ENCODE assay signal across 14 cellular contexts in the genomic region with DNA sequence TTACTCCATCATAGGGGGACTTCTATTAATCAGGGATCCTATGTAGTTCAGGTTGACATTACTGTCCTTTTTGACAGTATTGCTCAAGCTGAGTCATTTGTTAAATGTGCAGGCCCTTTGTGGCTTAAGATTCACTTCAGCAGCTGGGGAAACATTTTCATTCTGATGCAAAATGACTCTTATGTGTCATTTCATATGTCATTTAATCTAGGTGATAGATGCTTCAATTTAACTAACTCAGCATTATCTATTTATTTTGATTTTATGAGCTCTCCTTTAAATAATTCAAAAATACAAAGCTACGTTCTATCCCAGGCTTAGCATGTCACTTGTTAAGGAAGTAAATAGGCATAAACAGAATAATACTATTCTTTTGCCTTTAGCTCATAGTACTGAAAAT.
"Had no signal": no experiment of that assay in that cellular context is flagged by ENCODE, and none has a peak within 500 bp of the region (broad histone marks: within the 10 kb centered on the region; RNA-seq: fewer than 3 reads in every experiment).

No MANE protein-coding gene starts in this region.

- H3K9me3 ChIP-seq: body of pancreas, esophagus squamous epithelium, thyroid gland had no signal

- H3K4me3 Mint-ChIP-seq: activated naive CD8-positive, alpha-beta T cell treated with anti-CD3 and anti-CD28 coated beads for 36 hours; activated T-helper 1 cell treated with anti-CD3 and anti-CD28 coated beads, Interleukin-12 subunit alpha, Interleukin-12 subunit beta, Interleukin-2, Interleukin-4 antibody, amounts not matched to agents 30 ng/mL and 10 ng/mL and 1 ng/mL, durations not matched to agents 14 hours and 24 hours and 36 hours; effector memory CD8-positive, alpha-beta T cell; nephron progenitor cell had no signal

- H3K36me3 ChIP-seq: esophagus squamous epithelium, thyroid gland had no signal

- H3K27ac Mint-ChIP-seq: activated naive CD8-positive, alpha-beta T cell treated with anti-CD3 and anti-CD28 coated beads for 36 hours; activated T-helper 1 cell treated with anti-CD3 and anti-CD28 coated beads, Interleukin-12 subunit alpha, Interleukin-12 subunit beta, Interleukin-2, Interleukin-4 antibody, amounts not matched to agents 30 ng/mL and 10 ng/mL and 1 ng/mL, durations not matched to agents 14 hours and 24 hours and 36 hours; effector memory CD8-positive, alpha-beta T cell; nephron progenitor cell; progenitor cell of endocrine pancreas had no signal

- H3K27me3 Mint-ChIP-seq: activated naive CD8-positive, alpha-beta T cell treated with anti-CD3 and anti-CD28 coated beads for 36 hours; effector memory CD8-positive, alpha-beta T cell; progenitor cell of endocrine pancreas had no signal

- H3K27ac ChIP-seq: body of pancreas, esophagus squamous epithelium, thyroid gland had no signal

- H3K4me3 ChIP-seq: body of pancreas, esophagus squamous epithelium, thyroid gland had no signal

- DNase-seq: activated CD4-positive, alpha-beta T cell treated with anti-CD3 and anti-CD28 coated beads, Interleukin-2, amount 50 U/mL, for 4 hours; activated naive CD8-positive, alpha-beta T cell treated with anti-CD3 and anti-CD28 coated beads for 36 hours; body of pancreas; effector memory CD8-positive, alpha-beta T cell; esophagus squamous epithelium; left ventricle myocardium superior; nephron progenitor cell; stimulated activated CD4-positive, alpha-beta T cell treated with anti-CD3 and anti-CD28 coated beads, Interleukin-12 subunit alpha, Interleukin-12 subunit beta, amount 100 ng/mL, for 4 hours; stimulated activated CD4-positive, alpha-beta T cell treated with anti-CD3 and anti-CD28 coated beads, Interleukin-1b, Interleukin-23, amount 100 ng/mL, for 48 hours; stimulated activated CD8-positive, alpha-beta memory T cell treated with anti-CD3 and anti-CD28 coated beads, Interleukin-4, amount 100 ng/mL, for 48 hours; stimulated activated naive CD4-positive, alpha-beta T cell treated with Interleukin-2 at 50 U/mL for 16 hours; thyroid gland had no signal

- H3K4me1 Mint-ChIP-seq: activated naive CD8-positive, alpha-beta T cell treated with anti-CD3 and anti-CD28 coated beads for 36 hours; nephron progenitor cell had no signal

- H3K36me3 Mint-ChIP-seq: activated naive CD8-positive, alpha-beta T cell treated with anti-CD3 and anti-CD28 coated beads for 36 hours had no signal

- H3K27me3 ChIP-seq: body of pancreas, esophagus squamous epithelium, thyroid gland had no signal

- ATAC-seq: body of pancreas; effector memory CD8-positive, alpha-beta T cell; left ventricle myocardium superior had no signal
